ENCODE assay signal across 8 cellular contexts in the genomic region with DNA sequence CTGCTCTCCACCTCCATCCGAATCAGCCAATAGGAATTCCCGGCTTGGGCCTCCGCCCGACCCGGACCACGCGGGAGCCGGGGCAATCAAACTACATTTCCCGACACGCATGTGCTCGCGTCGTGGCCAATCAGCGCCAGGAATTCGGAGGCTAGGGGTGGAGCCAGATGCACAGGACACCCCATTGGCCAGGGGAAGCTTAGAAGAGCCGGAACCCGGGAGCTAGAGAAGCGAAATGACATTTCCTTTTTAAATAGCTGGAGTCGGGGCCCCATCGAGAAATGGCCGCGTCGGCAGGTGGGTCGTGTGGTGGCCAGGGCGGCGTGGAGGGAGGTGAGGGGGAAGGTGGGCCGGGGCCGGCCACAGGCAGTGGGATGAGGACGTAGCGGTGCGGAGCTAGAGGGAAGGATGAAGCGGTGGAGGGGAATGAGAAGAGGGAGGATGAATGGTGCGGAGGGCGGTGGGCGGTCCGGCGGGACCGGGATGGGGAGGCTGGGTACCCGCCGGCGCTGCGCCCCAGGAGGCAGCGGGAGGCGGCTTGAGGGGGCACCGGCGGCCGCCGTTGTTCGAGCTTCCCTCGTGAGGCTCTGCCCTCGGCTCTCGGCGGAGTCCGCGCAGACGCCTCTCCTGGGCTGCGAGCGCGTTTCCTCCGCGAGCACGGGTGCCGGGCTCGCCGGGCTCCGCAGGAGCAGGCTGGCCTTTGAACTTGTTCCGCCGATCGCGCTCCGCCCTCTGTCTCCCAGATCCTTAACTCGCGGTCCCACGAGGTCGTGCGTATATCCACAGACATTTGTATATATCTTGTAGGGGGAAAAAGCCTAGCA. TPM values are rescaled to one million over a fixed set of nuclear protein-coding genes. Genes with fewer than 3 reads are reported as not detected.
DNase-seq lines count a peak whose midpoint lies in the region; ATAC-seq and TF ChIP-seq lines count a peak whose summit lies in the region.

A gene with protein sequence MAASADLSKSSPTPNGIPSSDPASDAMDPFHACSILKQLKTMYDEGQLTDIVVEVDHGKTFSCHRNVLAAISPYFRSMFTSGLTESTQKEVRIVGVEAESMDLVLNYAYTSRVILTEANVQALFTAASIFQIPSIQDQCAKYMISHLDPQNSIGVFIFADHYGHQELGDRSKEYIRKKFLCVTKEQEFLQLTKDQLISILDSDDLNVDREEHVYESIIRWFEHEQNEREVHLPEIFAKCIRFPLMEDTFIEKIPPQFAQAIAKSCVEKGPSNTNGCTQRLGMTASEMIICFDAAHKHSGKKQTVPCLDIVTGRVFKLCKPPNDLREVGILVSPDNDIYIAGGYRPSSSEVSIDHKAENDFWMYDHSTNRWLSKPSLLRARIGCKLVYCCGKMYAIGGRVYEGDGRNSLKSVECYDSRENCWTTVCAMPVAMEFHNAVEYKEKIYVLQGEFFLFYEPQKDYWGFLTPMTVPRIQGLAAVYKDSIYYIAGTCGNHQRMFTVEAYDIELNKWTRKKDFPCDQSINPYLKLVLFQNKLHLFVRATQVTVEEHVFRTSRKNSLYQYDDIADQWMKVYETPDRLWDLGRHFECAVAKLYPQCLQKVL (plus strand): TSS at position 233 of the 824 bp plus-strand sequence. CDS start 49 bp downstream, at position 282.

- H3K4me3 Mint-ChIP-seq in H9 (peak within 1 kb of the TSS; percentile 91 to 94), natural killer cell (peak within 1 kb of the TSS; percentile 97)

- H3K4me3 ChIP-seq in MG63 (peak within 1 kb of the TSS; percentile 83), fibroblast of pulmonary artery (replicated peaks; ENCODE audit: low read depth, low read length) (peak within 1 kb of the TSS; percentile 86)

- no peak within 1 kb of the TSS for H4K91ac ChIP-seq in H9 (ENCODE audit: insufficient read length, low read depth, low read length)

- H3K79me2 ChIP-seq in H9 (ENCODE audit: insufficient read depth, low read length): peaks cover 3% of the 10 kb centered on the region; the same call in 1 of the 2 replicates

- no peaks in the 10 kb centered on the region for H3K27me3 ChIP-seq in H9 (ENCODE audit: insufficient read depth, low read length)
- H3K27me3 ChIP-seq in MG63: no peaks in the 10 kb centered on the region; the same call in 1 of the 2 replicates

- peaks cover 2% of the 10 kb centered on the region for H3K36me3 ChIP-seq in ES-I3 (ENCODE audit: insufficient read depth, low read length)
- no peaks in the 10 kb centered on the region for H3K36me3 ChIP-seq in MG63

- no peaks in the 10 kb centered on the region for H3K9me3 ChIP-seq in ES-I3 (ENCODE audit: control insufficient read depth, insufficient read depth, low read length)
- H3K9me3 ChIP-seq in H9 (ENCODE audit: control insufficient read depth, low read depth, low read length): no peaks in the 10 kb centered on the region
- H3K9me3 ChIP-seq in MG63: no peaks in the 10 kb centered on the region

- no peaks in the 10 kb centered on the region for H4K20me1 ChIP-seq in H9 (ENCODE audit: control insufficient read depth, insufficient read depth, insufficient read length)

- H3K56ac ChIP-seq in H9 (ENCODE audit: insufficient read length, low read depth, low read length): no peak within 1 kb of the TSS

- peak within 1 kb of the TSS; percentile 60 for H3K9ac ChIP-seq in ES-I3 (ENCODE audit: low read depth, low read length)
- H3K9ac ChIP-seq in H9 (ENCODE audit: extremely low read depth, insufficient read length, low read length): peak within 1 kb of the TSS; percentile 20

- no peak within 1 kb of the TSS for H2BK20ac ChIP-seq in H9 (ENCODE audit: low read depth, low read length, poor library complexity, severe bottlenecking)

- intact Hi-C loops in natural killer cell (cut with micrococcal nuclease): loop anchor here (5.0 kb wide), 2 partner anchors 496 to 776 kb away; partner anchors contain the start of genes LRIG1 and SLC25A26

- H3T11ph ChIP-seq in H9 (ENCODE audit: low read length): no peak within 1 kb of the TSS

- no peak within 1 kb of the TSS for H2BK12ac ChIP-seq in H9 (ENCODE audit: insufficient read length, low read depth, low read length)

- H3K27ac Mint-ChIP-seq in H9 (no peak within 1 kb of the TSS), natural killer cell (peak within 1 kb of the TSS; percentile 84 to 89)

- DNase-seq in H9: peak; percentile 100
- DNase-seq in MG63: peak; percentile 97
- peak; percentile 96 for DNase-seq in SHP77 treated with DMSO at 0.1 percent for 48 hours (lab: John Stamatoyannopoulos, UW)
- peak; percentile 96 for DNase-seq in activated effector memory CD4-positive, alpha-beta T cell treated with Interleukin-2 at 50 U/mL for 16 hours
- peak; percentile 99 for DNase-seq in fibroblast of pulmonary artery (ENCODE audit: low read depth)
- DNase-seq in natural killer cell: peak; percentile 87
- DNase-seq in stimulated activated naive CD4-positive, alpha-beta T cell (lab: John Stamatoyannopoulos, UW): peak; percentile 90 to 99 (median 96)

- no peak within 1 kb of the TSS for H3K14ac ChIP-seq in H9 (ENCODE audit: insufficient read depth, low read length)

- H2BK5ac ChIP-seq in H9 (ENCODE audit: insufficient read length, low read length): no peak within 1 kb of the TSS

- peak within 1 kb of the TSS; percentile 98 for H3K4me2 ChIP-seq in H9 (ENCODE audit: insufficient read depth, insufficient read length, low read length)

- H3K18ac ChIP-seq in H9 (ENCODE audit: insufficient read length, low read depth, low read length): no peak within 1 kb of the TSS

- whole genome bisulfite sequencing in H9 (ENCODE audit: extremely low coverage, insufficient read length, low lambda C conversion rate): no CpG with 5 or more reads among the region's 76 CpGs

- peaks cover 5% of the 10 kb centered on the region for H3K79me1 ChIP-seq in H9 (ENCODE audit: insufficient read depth, low read depth, low read length, poor library complexity, severe bottlenecking)

- H4K5ac ChIP-seq in H9 (ENCODE audit: insufficient read length, low read depth, low read length): no peak within 1 kb of the TSS

- H3K4me1 ChIP-seq in ES-I3 (ENCODE audit: insufficient read depth, low read length) (peaks cover 10% of the 10 kb centered on the region), H9 (ENCODE audit: insufficient read depth, low read length) (peaks cover 10% of the 10 kb centered on the region)

- H3K27ac ChIP-seq in H9 (ENCODE audit: insufficient read length, low read depth, low read length): no peak within 1 kb of the TSS

- TF ChIP-seq CTCF in H9 (conservative IDR thresholded peaks at IDR 0.05): no peak
- TF ChIP-seq CTCF in fibroblast of pulmonary artery (IDR thresholded peaks at IDR 0.05; ENCODE audit: low read length, missing control alignments): no peak
- TF ChIP-seq CTCF in natural killer cell (IDR thresholded peaks at IDR 0.05): no peak

- peak within 1 kb of the TSS; percentile 65 for H2AFZ ChIP-seq in H9 (ENCODE audit: low read length)

- peak; percentile 93 to 98 (median 95) for ATAC-seq in natural killer cell

- no peak within 1 kb of the TSS for H2BK15ac ChIP-seq in H9 (ENCODE audit: low read depth, low read length)

- H2AK5ac ChIP-seq in H9 (ENCODE audit: insufficient read length, low read length): no peak within 1 kb of the TSS

- H2BK120ac ChIP-seq in H9 (ENCODE audit: low read depth, low read length, poor library complexity, severe bottlenecking): no peak within 1 kb of the TSS

- no peaks in the 10 kb centered on the region for H3K9me3 Mint-ChIP-seq in H9
- no peaks in the 10 kb centered on the region for H3K9me3 Mint-ChIP-seq in natural killer cell

- H4K8ac ChIP-seq in H9 (replicated peaks; ENCODE audit: insufficient read length, low read depth, low read length): no peak within 1 kb of the TSS

- H3K36me3 Mint-ChIP-seq in H9 (ENCODE audit: insufficient read depth in 1 of 3, low read depth in 3 of 3) (peaks cover 0 to 7% (median 0%) of the 10 kb centered on the region in 3 experiments; a peak in 5 of 7 replicates), natural killer cell (peaks cover 4% of the 10 kb centered on the region)

- no peak within 1 kb of the TSS for H3K4ac ChIP-seq in H9 (ENCODE audit: low read depth, low read length)

- H3K27me3 Mint-ChIP-seq in H9 (ENCODE audit: low read depth): peaks cover 4% of the 10 kb centered on the region; the same call in 1 of the 2 replicates
- H3K27me3 Mint-ChIP-seq in natural killer cell (ENCODE audit: low read depth in 2 of 2): peaks cover 10 to 18% of the 10 kb centered on the region in 2 donors

- H3K4me1 Mint-ChIP-seq in H9 (peaks cover 19% of the 10 kb centered on the region in 2 experiments), natural killer cell (peaks cover 17 to 23% of the 10 kb centered on the region in 2 donors)

- H3K23me2 ChIP-seq in H9 (ENCODE audit: insufficient read length, low read depth, low read length, poor library complexity, severe bottlenecking): peaks cover 9% of the 10 kb centered on the region

- no peak within 1 kb of the TSS for H3K23ac ChIP-seq in H9 (ENCODE audit: insufficient read length, low read depth, low read length)

RNA-seq across cellular contexts. Expression of the gene that starts here (rescaled TPM):
- 16.7 and 19.4 TPM in 2 replicates for total RNA-seq in H9 (2021)
- total RNA-seq in MG63 (2014; rRNA removed; shearing (Covaris generic); ENCODE audit: low replicate concordance): 0.53 and 4.9 TPM in 2 replicates
- 10 to 100 TPM in 2 of 3 donors, 1 to 10 TPM in 1; 8.6 to 11.8 (median 10.8) TPM for total RNA-seq in natural killer cell

Comparison
In these comparisons a context has a peak if more than half of its experiments do, and no peak if none do; other contexts are left out.
1. H3K27ac Mint-ChIP-seq: peak in natural killer cell (2 of 2); none in H9 (0 of 3).
2. Peak in every context shown above with its lines, with median percentiles within 50 percentile points of each other: DNase-seq.